ENCODE assay signal across 11 cellular contexts in genomic region chr1:58392083-58392482, GRCh38.
A peak's percentile ranks its signal among the peaks of the same experiment; 100 is the strongest.
DNase-seq lines count a peak whose midpoint lies in the region; ATAC-seq, FAIRE-seq and TF ChIP-seq lines count a peak whose summit lies in the region.
"Had no signal": no experiment of that assay in that cellular context is flagged by ENCODE, and none has a peak within 500 bp of the region (broad histone marks: within the 10 kb centered on the region; RNA-seq: fewer than 3 reads in every experiment).

No MANE protein-coding gene starts in this region.

- TF ChIP-seq CTCF in GM06990 (IDR thresholded peaks at IDR 0.05; ENCODE audit: insufficient read depth, low read length, poor library complexity, severe bottlenecking) = no peak
- no peak for TF ChIP-seq CTCF in GM12878 (IDR thresholded peaks at IDR 0.05 in 2 of 3, conservative IDR thresholded peaks at IDR 0.05 in 1 of 3; ENCODE audit: control insufficient read depth in 2 of 3, extremely low read depth in 1 of 3, insufficient read depth in 1 of 3, low read depth in 3 of 3, low read length in 3 of 3)
- no peak for TF ChIP-seq CTCF in esophagus squamous epithelium (IDR thresholded peaks at IDR 0.05)

- no peak overlapping the region for H3K9ac ChIP-seq in GM12878 (ENCODE audit: control insufficient read depth, insufficient read depth, low read length)

- H4K20me1 ChIP-seq in GM12878 (ENCODE audit: control insufficient read depth, insufficient read depth) = no peaks in the 10 kb centered on the region; the same call in 1 of the 2 replicates

- RAD21 ChIA-PET in GM12878 (lab: Charles Lee; ENCODE audit: unreplicated experiment) = interaction anchor here (0.8 kb wide), 1 partner anchor 325 kb away, joined by 3 read pairs; no protein-coding TSS in a partner anchor

- peak; percentile 69 for ATAC-seq in GM19395 (IDR thresholded peaks at IDR 0.05; ENCODE audit: unreplicated experiment)
- peak; percentile 71 for ATAC-seq in HG03378 (IDR thresholded peaks at IDR 0.05; ENCODE audit: unreplicated experiment)
- ATAC-seq in GM12878 = peak; percentile 95
- no peak for ATAC-seq in HG03457 (IDR thresholded peaks at IDR 0.05; ENCODE audit: unreplicated experiment)
- ATAC-seq: PC-3 had no signal

- H3K27ac ChIP-seq in GM12878 (ENCODE audit: control insufficient read depth, insufficient read depth) = no peak overlapping the region
- no peak overlapping the region for H3K27ac ChIP-seq in esophagus squamous epithelium

- in situ Hi-C loops in GM12878 (cut with MboI) = no loop called here

- no peaks in the 10 kb centered on the region for H3K79me2 ChIP-seq in GM12878 (ENCODE audit: control insufficient read depth, insufficient read depth, low read length)

- peak; percentile 44 for FAIRE-seq in GM12878 (lab: Jason Lieb, UNC)

- H3K4me3 ChIP-seq in GM06990 (replicated peaks; ENCODE audit: low read depth, low read length) (no peak overlapping the region), GM12878 (no peak overlapping the region), esophagus squamous epithelium (no peak overlapping the region)

- H2AFZ ChIP-seq in GM12878 (ENCODE audit: control insufficient read depth, low read depth, low read length) = peak overlapping the region; percentile 78

- POLR2A ChIA-PET in GM12878 (lab: Charles Lee) = interaction anchor here (0.7 kb wide), 1 partner anchor 10 kb away, joined by 3 read pairs; no protein-coding TSS in a partner anchor

- H3K36me3 ChIP-seq in GM06990 (ENCODE audit: control insufficient read depth, insufficient read depth, low read length) (no peaks in the 10 kb centered on the region), GM12878 (ENCODE audit: control insufficient read depth in 2 of 2, insufficient read depth in 2 of 2, low read length in 1 of 2) (no peaks in the 10 kb centered on the region), esophagus squamous epithelium (no peaks in the 10 kb centered on the region)

- H3K27me3 ChIP-seq in GM06990 (replicated peaks; ENCODE audit: control insufficient read depth, insufficient read depth, low read length) (no peaks in the 10 kb centered on the region), GM12878 (replicated peaks in 1 of 2; ENCODE audit: control insufficient read depth in 2 of 2, insufficient read depth in 2 of 2, low read length in 1 of 2) (no peaks in the 10 kb centered on the region), esophagus squamous epithelium (no peaks in the 10 kb centered on the region)

- H3K4me2 ChIP-seq in GM12878 (ENCODE audit: control insufficient read depth, insufficient read depth) = peak overlapping the region; percentile 62

- CTCF ChIA-PET in GM12878 (lab: Yijun Ruan, JAX) = no interaction called here

- H3K4me1 ChIP-seq in GM12878 (ENCODE audit: control insufficient read depth, insufficient read depth, low read length) (peaks cover 17% of the 10 kb centered on the region), esophagus squamous epithelium (peaks cover 0 to 5% (median 4%) of the 10 kb centered on the region in 3 donors)

- TF ChIP-seq EP300 in GM12878 (IDR thresholded peaks at IDR 0.05; ENCODE audit: borderline replicate concordance in 1 of 2, control insufficient read depth in 1 of 2, low read depth in 2 of 2, low read length in 2 of 2) = peak; percentile 43 to 71; a peak in 2 of 4 replicates

- TF ChIP-seq RAD21 in GM12878 (IDR thresholded peaks at IDR 0.05; ENCODE audit: insufficient read depth, low read depth, low read length) = no peak

- intact Hi-C loops in GM12878 (cut with micrococcal nuclease; ENCODE audit: unreplicated experiment) (no loop called here), esophagus squamous epithelium (cut with DNase I) (no loop called here)

- SMC1A ChIA-PET in GM12878 (lab: Charles Lee; ENCODE audit: uncharacterized antibody, unreplicated experiment) = interaction anchor here (0.9 to 1.9 kb wide), 7 partner anchors 10 to 183 kb away, joined by 3 to 5 read pairs (median 3); no protein-coding TSS in a partner anchor

- DNase-seq in GM06990 (ENCODE audit: extremely low read depth, insufficient read length) (peak; percentile 25), GM12878 (ENCODE audit: low read depth, low spot score) (peak; percentile 35), esophagus squamous epithelium (lab: John Stamatoyannopoulos, UW) (no peak), NCI-H1694 treated with DMSO at 0.1 percent for 48 hours (lab: John Stamatoyannopoulos, UW) (no peak), NCI-H82 treated with DMSO at 0.1 percent for 48 hours (lab: John Stamatoyannopoulos, UW; ENCODE audit: unreplicated experiment) (no peak)
- DNase-seq: kidney glomerular epithelial cell, NCI-H1417, PC-3 had no signal

- BruUV-seq in GM12878 (replicated peaks; lab: Mats Ljungman, UMichigan) = no TSS peak

- TF ChIP-seq POLR2A in GM12878 (IDR thresholded peaks at IDR 0.05; ENCODE audit: low read depth, low read length) = no peak
- no peak for TF ChIP-seq POLR2A in esophagus squamous epithelium (IDR thresholded peaks at IDR 0.05)

- no peaks in the 10 kb centered on the region for H3K9me3 ChIP-seq in GM12878 (replicated peaks; ENCODE audit: control insufficient read depth, insufficient read depth, low read length)
- no peaks in the 10 kb centered on the region for H3K9me3 ChIP-seq in esophagus squamous epithelium

- 10% methylated on average over 6 of the region's 6 CpGs for WGBS in GM12878 (ENCODE audit: insufficient coverage, insufficient replicate concordance, low lambda C conversion rate, missing lambda C conversion rate)
- 56 to 71% methylated on average over 6 of the region's 6 CpGs for WGBS in esophagus squamous epithelium, 2 donors

TF ChIP-seq in GM12878, 131 proteins besides CTCF, POLR2A, EP300 and RAD21 (continues in another document):
- TF ChIP-seq RFX5 (IDR thresholded peaks at IDR 0.05; ENCODE audit: low read depth, low read length) (no peak), NR2F1 (conservative IDR thresholded peaks at IDR 0.05) (peak; percentile 64; the same call in 1 of the 2 replicates), RUNX3 (IDR thresholded peaks at IDR 0.05; ENCODE audit: low read length) (peak; percentile 83), DPF2 (IDR thresholded peaks at IDR 0.05) (no peak), RCOR1 (conservative IDR thresholded peaks at IDR 0.05; ENCODE audit: low read depth, low read length) (no peak), HDGF (IDR thresholded peaks at IDR 0.05) (no peak), STAT1 (conservative IDR thresholded peaks at IDR 0.05) (no peak), JUND (IDR thresholded peaks at IDR 0.05; ENCODE audit: low read depth, low read length) (no peak), CBX5 (IDR thresholded peaks at IDR 0.05; ENCODE audit: low read depth) (no peak), TBL1XR1 (IDR thresholded peaks at IDR 0.05; ENCODE audit: low read depth, low read length) (no peak), E2F4 (IDR thresholded peaks at IDR 0.05; ENCODE audit: low read depth, low read length) (no peak), BACH1 (IDR thresholded peaks at IDR 0.05; ENCODE audit: borderline replicate concordance) (no peak), SP1 (IDR thresholded peaks at IDR 0.05; ENCODE audit: low read depth, low read length) (peak; percentile 48), GATAD2B (conservative IDR thresholded peaks at IDR 0.05; ENCODE audit: low read depth) (no peak), STAT3 (IDR thresholded peaks at IDR 0.05; ENCODE audit: low read depth, low read length) (no peak), ZNF274 (IDR thresholded peaks at IDR 0.05; ENCODE audit: insufficient read depth, insufficient read length) (no peak)
- TF ChIP-seq, protein P1, sequence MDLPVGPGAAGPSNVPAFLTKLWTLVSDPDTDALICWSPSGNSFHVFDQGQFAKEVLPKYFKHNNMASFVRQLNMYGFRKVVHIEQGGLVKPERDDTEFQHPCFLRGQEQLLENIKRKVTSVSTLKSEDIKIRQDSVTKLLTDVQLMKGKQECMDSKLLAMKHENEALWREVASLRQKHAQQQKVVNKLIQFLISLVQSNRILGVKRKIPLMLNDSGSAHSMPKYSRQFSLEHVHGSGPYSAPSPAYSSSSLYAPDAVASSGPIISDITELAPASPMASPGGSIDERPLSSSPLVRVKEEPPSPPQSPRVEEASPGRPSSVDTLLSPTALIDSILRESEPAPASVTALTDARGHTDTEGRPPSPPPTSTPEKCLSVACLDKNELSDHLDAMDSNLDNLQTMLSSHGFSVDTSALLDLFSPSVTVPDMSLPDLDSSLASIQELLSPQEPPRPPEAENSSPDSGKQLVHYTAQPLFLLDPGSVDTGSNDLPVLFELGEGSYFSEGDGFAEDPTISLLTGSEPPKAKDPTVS (IDR thresholded peaks at IDR 0.05; ENCODE audit: low read depth, low read length) = no peak
- TF ChIP-seq, protein P2, sequence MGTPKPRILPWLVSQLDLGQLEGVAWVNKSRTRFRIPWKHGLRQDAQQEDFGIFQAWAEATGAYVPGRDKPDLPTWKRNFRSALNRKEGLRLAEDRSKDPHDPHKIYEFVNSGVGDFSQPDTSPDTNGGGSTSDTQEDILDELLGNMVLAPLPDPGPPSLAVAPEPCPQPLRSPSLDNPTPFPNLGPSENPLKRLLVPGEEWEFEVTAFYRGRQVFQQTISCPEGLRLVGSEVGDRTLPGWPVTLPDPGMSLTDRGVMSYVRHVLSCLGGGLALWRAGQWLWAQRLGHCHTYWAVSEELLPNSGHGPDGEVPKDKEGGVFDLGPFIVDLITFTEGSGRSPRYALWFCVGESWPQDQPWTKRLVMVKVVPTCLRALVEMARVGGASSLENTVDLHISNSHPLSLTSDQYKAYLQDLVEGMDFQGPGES (IDR thresholded peaks at IDR 0.05) = no peak

Comparison
In these comparisons a context has a peak if more than half of its experiments do, and no peak if none do; other contexts are left out.
1. DNase-seq: peak in GM06990 (single experiment) and GM12878 (single experiment); none in esophagus squamous epithelium (single experiment), NCI-H1694 treated with DMSO at 0.1 percent for 48 hours (single experiment) and NCI-H82 treated with DMSO at 0.1 percent for 48 hours (single experiment).